In genomic region chr11:106389096-106389495, GRCh38 we compare ENCODE assay signal across 15 cellular contexts.
A peak's percentile ranks its signal among the peaks of the same experiment; 100 is the strongest.
DNase-seq lines count a peak whose midpoint lies in the region; TF ChIP-seq lines count a peak whose summit lies in the region.
"Had no signal": no experiment of that assay in that cellular context is flagged by ENCODE, and none has a peak within 500 bp of the region (broad histone marks: within the 10 kb centered on the region; RNA-seq: fewer than 3 reads in every experiment).

No MANE protein-coding gene starts in this region.

- H3K27ac ChIP-seq in tibial nerve, result no peak overlapping the region
- H3K27ac ChIP-seq: tibial artery, VCaP had no signal

- no peak for TF ChIP-seq EP300 in tibial nerve (IDR thresholded peaks at IDR 0.05)

- H3K27me3 Mint-ChIP-seq in Caco-2 (ENCODE audit: insufficient read depth, unreplicated experiment), result no peaks in the 10 kb centered on the region

- no peaks in the 10 kb centered on the region for H3K36me3 Mint-ChIP-seq in Caco-2 (ENCODE audit: insufficient read depth, unreplicated experiment)

- no peaks in the 10 kb centered on the region for H3K27me3 ChIP-seq in Caco-2 (replicated peaks; ENCODE audit: control insufficient read depth, insufficient read depth, low read length)
- H3K27me3 ChIP-seq in tibial nerve, result no peaks in the 10 kb centered on the region
- H3K27me3 ChIP-seq: tibial artery had no signal

- H3K9me3 Mint-ChIP-seq in Caco-2 (ENCODE audit: unreplicated experiment), result peaks cover 41% of the 10 kb centered on the region

- H3K4me3 Mint-ChIP-seq in Caco-2 (ENCODE audit: unreplicated experiment), result no peak overlapping the region

- POLR2A ChIA-PET in Caco-2 (lab: Charles Lee), result no interaction called here

- intact Hi-C loops in Caco-2 (cut with micrococcal nuclease; ENCODE audit: unreplicated experiment), result loop anchor here (1.0 kb wide), 2 partner anchors 73 to 78 kb away; no protein-coding TSS in a partner anchor

- DNase-seq in Caco-2, result peak; percentile 41 to 52
- DNase-seq in M059J (ENCODE audit: low read depth), result peak; percentile 92
- DNase-seq in epithelial cell of esophagus (ENCODE audit: low read depth), result peak; percentile 70
- DNase-seq in myocyte (ENCODE audit: low read depth), result peak; percentile 27
- no peak for DNase-seq in iPS-NIHi11 (ENCODE audit: low spot score)
- no peak for DNase-seq in NCI-H1092 (lab: John Stamatoyannopoulos, UW)
- no peak for DNase-seq in tibial nerve (ENCODE audit: low spot score in 2 of 2)
- no peak for DNase-seq in DMS 273 treated with DMSO at 0.1 percent for 48 hours (lab: John Stamatoyannopoulos, UW)
- DNase-seq: activated naive CD4-positive, alpha-beta T cell treated with Interleukin-2 at 50 U/mL for 16 hours; AML-193; caudate nucleus; erythroblast; NCI-H1930; tibial artery had no signal

- no peak for TF ChIP-seq POLR2A in tibial nerve (IDR thresholded peaks at IDR 0.05)

- H3K4me1 Mint-ChIP-seq in Caco-2 (ENCODE audit: low read depth, unreplicated experiment), result peaks cover 9% of the 10 kb centered on the region

- H3K27ac Mint-ChIP-seq in Caco-2 (ENCODE audit: unreplicated experiment), result peak overlapping the region; percentile 27

- no peaks in the 10 kb centered on the region for H3K36me3 ChIP-seq in Caco-2 (ENCODE audit: control insufficient read depth, insufficient read depth, low read length)
- no peaks in the 10 kb centered on the region for H3K36me3 ChIP-seq in tibial nerve
- H3K36me3 ChIP-seq: tibial artery had no signal

- H3K4me1 ChIP-seq in Caco-2 (peaks cover 25% of the 10 kb centered on the region), tibial nerve (no peaks in the 10 kb centered on the region)

- TF ChIP-seq CTCF in Caco-2 (IDR thresholded peaks at IDR 0.05; ENCODE audit: insufficient read depth in 1 of 2, low read depth in 1 of 2, low read length in 1 of 2, severe bottlenecking in 1 of 2, unreplicated experiment in 1 of 2), result no peak
- no peak for TF ChIP-seq CTCF in epithelial cell of esophagus (IDR thresholded peaks at IDR 0.05; ENCODE audit: insufficient read depth, low read depth, low read length, missing control alignments)
- TF ChIP-seq CTCF in tibial nerve (IDR thresholded peaks at IDR 0.05), result no peak

- BruUV-seq in Caco-2 (replicated peaks; lab: Mats Ljungman, UMichigan), result no TSS peak

- CTCF ChIA-PET in Caco-2 (lab: Charles Lee), result no interaction called here

- H3K9me3 ChIP-seq in Caco-2 (no peaks in the 10 kb centered on the region), tibial nerve (no peaks in the 10 kb centered on the region)
- H3K9me3 ChIP-seq: tibial artery had no signal

- H3K4me3 ChIP-seq in Caco-2 (ENCODE audit: low read depth, low read length) (no peak overlapping the region), epithelial cell of esophagus (ENCODE audit: low read length) (no peak overlapping the region), tibial nerve (no peak overlapping the region)
- H3K4me3 ChIP-seq: tibial artery had no signal

Comparison
In these comparisons a context has a peak if more than half of its experiments do, and no peak if none do; other contexts are left out.
1. DNase-seq: peak in Caco-2 (2 of 2), M059J (single experiment), epithelial cell of esophagus (single experiment) and myocyte (single experiment); none in iPS-NIHi11 (single experiment), NCI-H1092 (single experiment), tibial nerve (0 of 2) and DMS 273 treated with DMSO at 0.1 percent for 48 hours (single experiment).